Comparison of ENCODE assay signal across 11 cellular contexts in genomic region chr19:46408611-46409039, GRCh38. TPM values are rescaled to one million over a fixed set of nuclear protein-coding genes. Genes with fewer than 3 reads are reported as not detected.
DNase-seq lines count a peak whose midpoint lies in the region; ATAC-seq and TF ChIP-seq lines count a peak whose summit lies in the region.
"Had no signal": no experiment of that assay in that cellular context is flagged by ENCODE, and none has a peak within 500 bp of the region (broad histone marks: within the 10 kb centered on the region; RNA-seq: fewer than 3 reads in every experiment).

No MANE protein-coding gene starts in this region.

- no peaks in the 10 kb centered on the region for H3K9me3 ChIP-seq in Peyer's patch

- POLR2A ChIA-PET in AG04449 (lab: Yijun Ruan, JAX) = interaction anchor here (0.7 kb wide), 1 partner anchor 65 kb away, joined by 4 read pairs; no protein-coding TSS in a partner anchor

- peaks cover 0 to 26% of the 10 kb centered on the region in 2 donors for H3K27me3 ChIP-seq in Peyer's patch

- H3K4me3 ChIP-seq in AG04449 (ENCODE audit: low read depth, low read length) (0 out of 2 replicates have a peak overlapping the region, but pooled peaks have one; percentile 20), Peyer's patch (no peak overlapping the region)

- ATAC-seq in Right ventricle myocardium superior (ENCODE audit: poor library complexity) = peak; percentile 54
- no peak for ATAC-seq in HG03439 (IDR thresholded peaks at IDR 0.05; ENCODE audit: unreplicated experiment)
- no peak for ATAC-seq in HG03354 (IDR thresholded peaks at IDR 0.05; ENCODE audit: poor library complexity, severe bottlenecking, unreplicated experiment)
- ATAC-seq: activated CD4-positive, CD25-positive, alpha-beta regulatory T cell treated with anti-CD3 and anti-CD28 coated beads, Interleukin-2, amount 50 U/mL, for 24 hours; naive thymus-derived CD4-positive, alpha-beta T cell had no signal

- H3K4me1 Mint-ChIP-seq in neural crest cell = peaks cover 73% of the 10 kb centered on the region

- peak overlapping the region in 2 of 4 donors; percentile 25 to 35 for H3K27ac ChIP-seq in Peyer's patch

- TF ChIP-seq CTCF in AG04449 (IDR thresholded peaks at IDR 0.05; ENCODE audit: insufficient read depth, low read length, missing control alignments) (no peak), Peyer's patch (IDR thresholded peaks at IDR 0.05) (no peak), neural crest cell (conservative IDR thresholded peaks at IDR 0.05) (no peak)

- H3K36me3 ChIP-seq in Peyer's patch = no peaks in the 10 kb centered on the region

- peaks cover 5% of the 10 kb centered on the region for H3K36me3 Mint-ChIP-seq in neural crest cell (ENCODE audit: low read depth)
- H3K36me3 Mint-ChIP-seq: naive thymus-derived CD4-positive, alpha-beta T cell had no signal

- TF ChIP-seq POLR2A in Peyer's patch (IDR thresholded peaks at IDR 0.05) = no peak

- intact Hi-C loops in Right ventricle myocardium superior (cut with DNase I) = no loop called here

- no peaks in the 10 kb centered on the region for H3K9me3 Mint-ChIP-seq in neural crest cell

- H3K27me3 Mint-ChIP-seq in neural crest cell (ENCODE audit: low read depth) = peaks cover 44% of the 10 kb centered on the region

- CTCF ChIA-PET in AG04449 (lab: Yijun Ruan, JAX) = interaction anchor here (0.9 to 10.8 kb wide), 6 partner anchors 8 to 136 kb away, joined by 3 to 257 read pairs (median 14); no protein-coding TSS in a partner anchor

- peak overlapping the region; percentile 78 for H3K4me3 Mint-ChIP-seq in neural crest cell

- peak overlapping the region; percentile 97 for H3K27ac Mint-ChIP-seq in neural crest cell (ENCODE audit: unreplicated experiment)

- peaks cover 0 to 28% (median 0%) of the 10 kb centered on the region in 4 donors for H3K4me1 ChIP-seq in Peyer's patch

- no peak for DNase-seq in AG04449 (ENCODE audit: low read depth, low spot score)
- DNase-seq in Peyer's patch = peak in 2 of 3 donors; percentile 24 to 64
- DNase-seq in Right ventricle myocardium superior = peak; percentile 87
- no peak for DNase-seq in neural crest cell (ENCODE audit: low read depth, low spot score)
- DNase-seq in NCI-H524 treated with DMSO at 0.1 percent for 48 hours (lab: John Stamatoyannopoulos, UW) = no peak
- no peak for DNase-seq in central memory CD4-positive, alpha-beta T cell
- DNase-seq: naive thymus-derived CD4-positive, alpha-beta T cell had no signal

RNA-seq across cellular contexts. Expression of gene CCDC8, which starts 4.7 kb away (rescaled TPM):
- total RNA-seq in Peyer's patch (1 to 10 TPM in 1 of 4 donors, under 1 TPM in 3; 0.70 to 2.5 (median 0.90) TPM), Right ventricle myocardium superior (28.1 TPM), neural crest cell (23.9 and 25.1 TPM in 2 replicates)
- total RNA-seq: naive thymus-derived CD4-positive, alpha-beta T cell; NCI-H460 had no signal

RNA-seq across cellular contexts. Expression of gene PNMA8C, which starts 20.1 kb away (rescaled TPM):
- not detected for total RNA-seq in Peyer's patch
- total RNA-seq in Right ventricle myocardium superior = not detected
- total RNA-seq in neural crest cell = 1.4 and 1.7 TPM in 2 replicates
- total RNA-seq: naive thymus-derived CD4-positive, alpha-beta T cell; NCI-H460 had no signal

Comparison
In these comparisons a context has a peak if more than half of its experiments do, and no peak if none do; other contexts are left out.
1. DNase-seq: peak in Peyer's patch (2 of 3) and Right ventricle myocardium superior (single experiment); none in AG04449 (single experiment), neural crest cell (single experiment), NCI-H524 treated with DMSO at 0.1 percent for 48 hours (single experiment) and central memory CD4-positive, alpha-beta T cell (single experiment).